12 cellular contexts compared by ENCODE assay signal in genomic region chr19:2974342-2974932, GRCh38. TPM values are rescaled to one million over a fixed set of nuclear protein-coding genes. Genes with fewer than 3 reads are reported as not detected.
DNase-seq lines count a peak whose midpoint lies in the region; ATAC-seq and TF ChIP-seq lines count a peak whose summit lies in the region.
"Had no signal": no experiment of that assay in that cellular context is flagged by ENCODE, and none has a peak within 500 bp of the region (broad histone marks: within the 10 kb centered on the region; RNA-seq: fewer than 3 reads in every experiment).

No MANE protein-coding gene starts in this region.

- H3K4me1 Mint-ChIP-seq in brain, result peaks cover 31% of the 10 kb centered on the region

- H3K4me3 Mint-ChIP-seq in brain, result peak overlapping the region in 4 of 5 experiments; percentile 41 to 65 (median 61)

- H4K91ac ChIP-seq in mesenchymal stem cell (ENCODE audit: low read length), result no peak overlapping the region

- H3K4me3 ChIP-seq in mesenchymal stem cell (ENCODE audit: insufficient read depth in 1 of 2, low read depth in 1 of 2, low read length in 2 of 2), result no peak overlapping the region
- H3K4me3 ChIP-seq: SJSA1 had no signal

- H3K36me3 ChIP-seq in mesenchymal stem cell (ENCODE audit: control insufficient read depth in 1 of 2, insufficient read depth in 2 of 2, low read depth in 1 of 2, low read length in 2 of 2), result no peaks in the 10 kb centered on the region
- H3K36me3 ChIP-seq: SJSA1 had no signal

- no peak overlapping the region for H3K14ac ChIP-seq in mesenchymal stem cell (ENCODE audit: low read length in 2 of 2)

- peak overlapping the region; percentile 45 for H3K9ac ChIP-seq in mesenchymal stem cell (ENCODE audit: low read length)

- no peaks in the 10 kb centered on the region for H3K79me1 ChIP-seq in mesenchymal stem cell (replicated peaks; ENCODE audit: low read length, poor library complexity, severe bottlenecking)

- H3K4me2 ChIP-seq in mesenchymal stem cell (ENCODE audit: low read length, poor library complexity, severe bottlenecking), result no peak overlapping the region

- peak overlapping the region in 1 of 2 experiments; percentile 52 for H2BK12ac ChIP-seq in mesenchymal stem cell (ENCODE audit: low read length in 2 of 2)

- no peaks in the 10 kb centered on the region for H3K36me3 Mint-ChIP-seq in brain

- peak overlapping the region in 1 of 2 experiments; percentile 30 for H3K18ac ChIP-seq in mesenchymal stem cell (ENCODE audit: low read depth in 1 of 2, low read length in 2 of 2)

- peaks cover 0 to 8% (median 0%) of the 10 kb centered on the region in 5 experiments for H3K9me3 Mint-ChIP-seq in brain

- DNase-seq in stimulated activated CD4-positive, alpha-beta T cell treated with anti-CD3 and anti-CD28 coated beads, Interleukin-15, amount 100 ng/mL, for 24 hours, result peak; percentile 38
- no peak for DNase-seq in stimulated activated CD4-positive, alpha-beta T cell treated with anti-CD3 and anti-CD28 coated beads, Interleukin-4, amount 100 ng/mL, for 4 hours
- DNase-seq in mesenchymal stem cell (peak; percentile 48), GM19238 (ENCODE audit: insufficient read length, low spot score) (no peak)
- no peak for DNase-seq in activated effector memory CD4-positive, alpha-beta T cell treated with anti-CD3 and anti-CD28 coated beads, Interleukin-2, amount 50 U/mL, for 16 hours
- DNase-seq: COR-L47, NCI-H1436 treated with DMSO at 0.1 percent for 48 hours, nucleus accumbens had no signal

- no peak overlapping the region for H4K8ac ChIP-seq in mesenchymal stem cell (ENCODE audit: low read length)

- no peak overlapping the region for H2BK15ac ChIP-seq in mesenchymal stem cell (ENCODE audit: low read depth, poor library complexity, severe bottlenecking)

- H3K23ac ChIP-seq in mesenchymal stem cell (ENCODE audit: low read length in 2 of 2), result no peak overlapping the region

- TF ChIP-seq CTCF in brain (conservative IDR thresholded peaks at IDR 0.05), result no peak

- ATAC-seq in HG02852 (IDR thresholded peaks at IDR 0.05; ENCODE audit: unreplicated experiment), result no peak
- ATAC-seq in GM19452 (IDR thresholded peaks at IDR 0.05; ENCODE audit: unreplicated experiment), result no peak

- no peak overlapping the region for H3K27ac ChIP-seq in mesenchymal stem cell (ENCODE audit: low read length, poor library complexity, severe bottlenecking)
- H3K27ac ChIP-seq: SJSA1 had no signal

- H3K27me3 ChIP-seq in mesenchymal stem cell (ENCODE audit: control insufficient read depth in 1 of 2, insufficient read depth in 1 of 2, low read length in 2 of 2), result peaks cover 0 to 4% of the 10 kb centered on the region in 2 experiments
- H3K27me3 ChIP-seq: SJSA1 had no signal

- H2AFZ ChIP-seq in mesenchymal stem cell (ENCODE audit: low read depth, low read length), result no peak overlapping the region

- 66% methylated on average over 9 of the region's 12 CpGs for WGBS in mesenchymal stem cell

- H2BK5ac ChIP-seq in mesenchymal stem cell (ENCODE audit: low read depth, low read length, poor library complexity, severe bottlenecking), result no peak overlapping the region

- no peak overlapping the region for H2AK5ac ChIP-seq in mesenchymal stem cell (ENCODE audit: low read length, severe bottlenecking)

- H3K27me3 Mint-ChIP-seq in brain, result peaks cover 50% of the 10 kb centered on the region

- H3K27ac Mint-ChIP-seq in brain, result peak overlapping the region in 3 of 5 experiments; percentile 21 to 68 (median 61)

- H3K4me1 ChIP-seq in mesenchymal stem cell (ENCODE audit: control insufficient read depth, insufficient read depth, low read depth, low read length), result peaks cover 24% of the 10 kb centered on the region

- no peak overlapping the region for H2BK120ac ChIP-seq in mesenchymal stem cell (ENCODE audit: low read depth, low read length)

- H3K9me3 ChIP-seq in mesenchymal stem cell (ENCODE audit: control insufficient read depth, low read length), result no peaks in the 10 kb centered on the region
- H3K9me3 ChIP-seq: SJSA1 had no signal

- no peak overlapping the region for H3K4ac ChIP-seq in mesenchymal stem cell (ENCODE audit: low read depth in 1 of 2, low read length in 2 of 2)

RNA-seq across cellular contexts. Expression of gene TLE6, which starts 2.9 kb away (rescaled TPM):
- 12.7 TPM for polyA plus RNA-seq in brain (ENCODE audit: insufficient read depth, low read depth, low replicate concordance)
- 2.3 TPM for polyA plus RNA-seq in mesenchymal stem cell (2013, experiment 1 of 2)
- 1.6 TPM for polyA plus RNA-seq in mesenchymal stem cell (2013, experiment 2 of 2)

RNA-seq across cellular contexts. Expression of gene ZNF77, which starts 29.7 kb away (rescaled TPM):
- 3.1 TPM for polyA plus RNA-seq in brain (ENCODE audit: insufficient read depth, low read depth, low replicate concordance)
- 2.3 TPM for polyA plus RNA-seq in mesenchymal stem cell (2013, experiment 1 of 2)
- polyA plus RNA-seq in mesenchymal stem cell (2013, experiment 2 of 2), result 2.7 TPM

RNA-seq across cellular contexts. Expression of gene TLE2, which starts 54.6 kb away (rescaled TPM):
- 139 TPM for polyA plus RNA-seq in brain (ENCODE audit: insufficient read depth, low read depth, low replicate concordance)
- 9.5 TPM for polyA plus RNA-seq in mesenchymal stem cell (2013, experiment 1 of 2)
- polyA plus RNA-seq in mesenchymal stem cell (2013, experiment 2 of 2), result 8.7 TPM

Comparison
In these comparisons a context has a peak if more than half of its experiments do, and no peak if none do; other contexts are left out.
1. DNase-seq: peak in stimulated activated CD4-positive, alpha-beta T cell treated with anti-CD3 and anti-CD28 coated beads, Interleukin-15, amount 100 ng/mL, for 24 hours (single experiment) and mesenchymal stem cell (single experiment); none in stimulated activated CD4-positive, alpha-beta T cell treated with anti-CD3 and anti-CD28 coated beads, Interleukin-4, amount 100 ng/mL, for 4 hours (0 of 2), activated effector memory CD4-positive, alpha-beta T cell treated with anti-CD3 and anti-CD28 coated beads, Interleukin-2, amount 50 U/mL, for 16 hours (single experiment) and GM19238 (single experiment).